ENCODE assay signal across 15 cellular contexts in genomic region chr12:47835017-47835830, GRCh38. TPM values are rescaled to one million over a fixed set of nuclear protein-coding genes. Genes with fewer than 3 reads are reported as not detected.
DNase-seq lines count a peak whose midpoint lies in the region; ATAC-seq and TF ChIP-seq lines count a peak whose summit lies in the region.
"Had no signal": no experiment of that assay in that cellular context is flagged by ENCODE, and none has a peak within 500 bp of the region (broad histone marks: within the 10 kb centered on the region; RNA-seq: fewer than 3 reads in every experiment).

No MANE protein-coding gene starts in this region.

- H4K91ac ChIP-seq in neuronal stem cell (ENCODE audit: low read depth, low read length, poor library complexity), result no peak overlapping the region

- H3K36me3 ChIP-seq in OCI-LY1 (ENCODE audit: insufficient read depth, low read length) (no peaks in the 10 kb centered on the region), neuronal stem cell (replicated peaks in 1 of 2; ENCODE audit: control insufficient read depth in 2 of 2, insufficient read depth in 2 of 2, low read length in 2 of 2) (no peaks in the 10 kb centered on the region)
- H3K36me3 ChIP-seq: esophagus squamous epithelium, right lobe of liver, thoracic aorta had no signal

- no peak overlapping the region for H3K14ac ChIP-seq in neuronal stem cell (ENCODE audit: low read length)

- H3K4me3 Mint-ChIP-seq in T-helper 1 cell treated with Interleukin-12 subunit alpha and Interleukin-12 subunit beta and Interleukin-4 antibody, amounts not matched to agents 30 μg/mL and 1 μg/mL, for 36 hours, result no peak overlapping the region
- no peak overlapping the region for H3K4me3 Mint-ChIP-seq in activated naive CD8-positive, alpha-beta T cell treated with anti-CD3 and anti-CD28 coated beads, Interleukin-2, amount 10 ng/mL, durations not matched to agents 7 days and 5 days

- DNase-seq in T-helper 1 cell (no peak), neuronal stem cell (ENCODE audit: low spot score) (no peak), retina (no peak), DMS79 (lab: John Stamatoyannopoulos, UW) (no peak), GOT3 (lab: John Stamatoyannopoulos, UW) (no peak)
- no peak for DNase-seq in activated naive CD8-positive, alpha-beta T cell treated with anti-CD3 and anti-CD28 coated beads, Interleukin-2, amount 10 ng/mL, durations not matched to agents 7 days and 5 days
- DNase-seq: central memory CD4-positive, alpha-beta T cell; esophagus squamous epithelium; NCI-H1694 treated with DMSO at 0.1 percent for 48 hours; NCI-H774; right lobe of liver had no signal

- H3K4me2 ChIP-seq in OCI-LY1 (ENCODE audit: low read length) (peak overlapping the region; percentile 73), neuronal stem cell (ENCODE audit: insufficient read depth, low read length, poor library complexity, severe bottlenecking) (no peak overlapping the region)

- H3K9me2 ChIP-seq in OCI-LY1 (ENCODE audit: low read depth, low read length), result no peaks in the 10 kb centered on the region

- POLR2A ChIA-PET in activated naive CD8-positive, alpha-beta T cell treated with anti-CD3 and anti-CD28 coated beads, Interleukin-2, amount 10 ng/mL, durations not matched to agents 7 days and 5 days (lab: Charles Lee), result interaction anchor here (1.5 to 13.5 kb wide), 6 partner anchors 8 to 92 kb away, joined by 4 to 465 read pairs (median 16); partner anchors contain the start of gene HDAC7

- H3K4me3 ChIP-seq in OCI-LY1 (ENCODE audit: low read depth, low read length, poor library complexity, severe bottlenecking) (peak overlapping the region; percentile 47), neuronal stem cell (ENCODE audit: low read length in 2 of 2) (no peak overlapping the region)
- H3K4me3 ChIP-seq: esophagus squamous epithelium, GM12878, right lobe of liver, thoracic aorta had no signal

- peak overlapping the region; percentile 36 for H2BK120ac ChIP-seq in neuronal stem cell (ENCODE audit: low read depth, low read length)

- H2AFZ ChIP-seq in OCI-LY1 (ENCODE audit: low read length), result no peak overlapping the region
- peak overlapping the region; percentile 51 for H2AFZ ChIP-seq in neuronal stem cell (ENCODE audit: low read length)

- peak overlapping the region; percentile 88 for H3K18ac ChIP-seq in neuronal stem cell (ENCODE audit: low read length)

- no CpG with 5 or more reads among the region's 12 CpGs for WGBS in neuronal stem cell (ENCODE audit: extremely low coverage in 2 of 2, insufficient read length in 2 of 2, insufficient replicate concordance in 1 of 2), 2 donors

- H4K20me1 ChIP-seq in OCI-LY1 (ENCODE audit: insufficient read depth, low read length), result no peaks in the 10 kb centered on the region

- H3K27ac ChIP-seq in OCI-LY1 (ENCODE audit: low read depth, low read length, poor library complexity, severe bottlenecking) (peak overlapping the region; percentile 100), neuronal stem cell (replicated peaks; ENCODE audit: low read length) (peak overlapping the region; percentile 25)
- H3K27ac ChIP-seq: esophagus squamous epithelium, right lobe of liver, thoracic aorta had no signal

- peaks cover 70% of the 10 kb centered on the region for H3K4me1 Mint-ChIP-seq in T-helper 1 cell treated with Interleukin-12 subunit alpha and Interleukin-12 subunit beta and Interleukin-4 antibody, amounts not matched to agents 30 μg/mL and 1 μg/mL, for 36 hours (ENCODE audit: low read depth)
- peaks cover 71% of the 10 kb centered on the region for H3K4me1 Mint-ChIP-seq in activated naive CD8-positive, alpha-beta T cell treated with anti-CD3 and anti-CD28 coated beads, Interleukin-2, amount 10 ng/mL, durations not matched to agents 7 days and 5 days

- H3K27me3 Mint-ChIP-seq in T-helper 1 cell treated with Interleukin-12 subunit alpha and Interleukin-12 subunit beta and Interleukin-4 antibody, amounts not matched to agents 30 μg/mL and 1 μg/mL, for 36 hours (ENCODE audit: low read depth), result no peaks in the 10 kb centered on the region
- no peaks in the 10 kb centered on the region for H3K27me3 Mint-ChIP-seq in activated naive CD8-positive, alpha-beta T cell treated with anti-CD3 and anti-CD28 coated beads, Interleukin-2, amount 10 ng/mL, durations not matched to agents 7 days and 5 days

- H2AK5ac ChIP-seq in neuronal stem cell (ENCODE audit: low read depth, low read length), result peak overlapping the region; percentile 88

- H3K79me2 ChIP-seq in OCI-LY1 (ENCODE audit: insufficient read depth, low read length), result no peaks in the 10 kb centered on the region

- H3K9ac ChIP-seq in OCI-LY1 (ENCODE audit: low read length) (peak overlapping the region; percentile 85; the same call in 1 of the 2 replicates), neuronal stem cell (ENCODE audit: low read depth, low read length, poor library complexity) (no peak overlapping the region)

- H3F3A ChIP-seq in OCI-LY1 (ENCODE audit: insufficient read depth, low read length), result 0 out of 2 replicates have a peak, but pooled peaks cover 9% of the 10 kb centered on the region

- no peak overlapping the region for H3K4ac ChIP-seq in neuronal stem cell (ENCODE audit: low read length)

- peaks cover 76% of the 10 kb centered on the region for H3K4me1 ChIP-seq in OCI-LY1 (ENCODE audit: insufficient read depth, low read length, severe bottlenecking)
- peaks cover 7 to 29% of the 10 kb centered on the region in 2 donors for H3K4me1 ChIP-seq in neuronal stem cell (ENCODE audit: control insufficient read depth in 2 of 2, insufficient read depth in 1 of 2, low read depth in 1 of 2, low read length in 2 of 2)
- H3K4me1 ChIP-seq: right lobe of liver had no signal

- no peak for ATAC-seq in activated naive CD8-positive, alpha-beta T cell treated with anti-CD3 and anti-CD28 coated beads, Interleukin-2, amount 10 ng/mL, durations not matched to agents 7 days and 5 days (ENCODE audit: low read depth)
- ATAC-seq: GM12878, right lobe of liver had no signal

- H3K9me3 Mint-ChIP-seq in T-helper 1 cell treated with Interleukin-12 subunit alpha and Interleukin-12 subunit beta and Interleukin-4 antibody, amounts not matched to agents 30 μg/mL and 1 μg/mL, for 36 hours, result no peaks in the 10 kb centered on the region
- H3K9me3 Mint-ChIP-seq in activated naive CD8-positive, alpha-beta T cell treated with anti-CD3 and anti-CD28 coated beads, Interleukin-2, amount 10 ng/mL, durations not matched to agents 7 days and 5 days, result no peaks in the 10 kb centered on the region

- no peaks in the 10 kb centered on the region for H3K79me1 ChIP-seq in neuronal stem cell (ENCODE audit: low read depth, low read length)

- no peak for TF ChIP-seq CTCF in OCI-LY1 (IDR thresholded peaks at IDR 0.05; ENCODE audit: low read length)

- H2BK15ac ChIP-seq in neuronal stem cell (ENCODE audit: low read length), result peak overlapping the region; percentile 51

- peak overlapping the region; percentile 94 for H3K27ac Mint-ChIP-seq in T-helper 1 cell treated with Interleukin-12 subunit alpha and Interleukin-12 subunit beta and Interleukin-4 antibody, amounts not matched to agents 30 μg/mL and 1 μg/mL, for 36 hours
- peak overlapping the region; percentile 94 for H3K27ac Mint-ChIP-seq in activated naive CD8-positive, alpha-beta T cell treated with anti-CD3 and anti-CD28 coated beads, Interleukin-2, amount 10 ng/mL, durations not matched to agents 7 days and 5 days

- no peaks in the 10 kb centered on the region for H3K9me3 ChIP-seq in OCI-LY1 (ENCODE audit: low read length)
- H3K9me3 ChIP-seq in neuronal stem cell (replicated peaks in 1 of 2; ENCODE audit: control insufficient read depth in 2 of 2, insufficient read depth in 1 of 2, low read depth in 1 of 2, low read length in 2 of 2), result no peaks in the 10 kb centered on the region
- H3K9me3 ChIP-seq: esophagus squamous epithelium, right lobe of liver, thoracic aorta had no signal

- H3K27me3 ChIP-seq in OCI-LY1 (ENCODE audit: insufficient read depth, low read length) (no peaks in the 10 kb centered on the region), neuronal stem cell (ENCODE audit: control insufficient read depth in 3 of 3, insufficient read depth in 3 of 3, low read depth in 1 of 3, low read length in 3 of 3) (peaks cover 0 to 7% (median 0%) of the 10 kb centered on the region in 3 experiments)
- H3K27me3 ChIP-seq: esophagus squamous epithelium, right lobe of liver had no signal

- peak overlapping the region; percentile 10 for H3K23ac ChIP-seq in neuronal stem cell (ENCODE audit: low read depth, low read length, poor library complexity)

- peak overlapping the region; percentile 0 for H2BK5ac ChIP-seq in neuronal stem cell (ENCODE audit: low read length)

- H4K8ac ChIP-seq in neuronal stem cell (ENCODE audit: low read depth, low read length), result no peak overlapping the region

- H3K36me3 Mint-ChIP-seq in T-helper 1 cell treated with Interleukin-12 subunit alpha and Interleukin-12 subunit beta and Interleukin-4 antibody, amounts not matched to agents 30 μg/mL and 1 μg/mL, for 36 hours (ENCODE audit: low read depth), result no peaks in the 10 kb centered on the region
- peaks cover 4% of the 10 kb centered on the region for H3K36me3 Mint-ChIP-seq in activated naive CD8-positive, alpha-beta T cell treated with anti-CD3 and anti-CD28 coated beads, Interleukin-2, amount 10 ng/mL, durations not matched to agents 7 days and 5 days

- H2BK12ac ChIP-seq in neuronal stem cell (ENCODE audit: low read length), result no peak overlapping the region

RNA-seq across cellular contexts. Expression of gene HDAC7, which starts 15.5 kb away (rescaled TPM):
- 100 to 1,000 TPM; 200 to 215 TPM for total RNA-seq in activated naive CD8-positive, alpha-beta T cell treated with anti-CD3 and anti-CD28 coated beads, Interleukin-2, amount 10 ng/mL, durations not matched to agents 7 days and 5 days
- polyA plus RNA-seq in neuronal stem cell (2013, experiment 1 of 2), result 26.3 TPM
- polyA plus RNA-seq in neuronal stem cell (2013, experiment 2 of 2), result 27.4 TPM
